ENCODE assay signal across 8 cellular contexts in genomic region chr15:74782596-74783071, GRCh38. TPM values are rescaled to one million over a fixed set of nuclear protein-coding genes. Genes with fewer than 3 reads are reported as not detected.
DNase-seq lines count a peak whose midpoint lies in the region; ATAC-seq, FAIRE-seq and TF ChIP-seq lines count a peak whose summit lies in the region.

No MANE protein-coding gene starts in this region.

- H4K20me1 ChIP-seq in keratinocyte (ENCODE audit: control insufficient read depth, extremely low read depth, insufficient read depth, low read length), result peaks cover 8% of the 10 kb centered on the region

- peak overlapping the region; percentile 94 for H3K9ac ChIP-seq in adipocyte (ENCODE audit: low read length)
- H3K9ac ChIP-seq in keratinocyte (ENCODE audit: control insufficient read depth, extremely low read depth, insufficient read depth, low read length), result peak overlapping the region; percentile 81

- H3K79me2 ChIP-seq in keratinocyte (ENCODE audit: control insufficient read depth, insufficient read depth, low read length), result peaks cover 52% of the 10 kb centered on the region

- H3K27ac ChIP-seq in keratinocyte (ENCODE audit: control insufficient read depth, insufficient read depth, low read length) (peak overlapping the region; percentile 55), temporal lobe (ENCODE audit: low read depth, low read length) (peak overlapping the region; percentile 37)

- H2AFZ ChIP-seq in keratinocyte (ENCODE audit: control insufficient read depth, low read length), result no peak overlapping the region

- H3K4me3 ChIP-seq in adipocyte (ENCODE audit: low read length), result peak overlapping the region; percentile 96
- peak overlapping the region; percentile 75 to 92 (median 79) for H3K4me3 ChIP-seq in keratinocyte (ENCODE audit: control insufficient read depth in 2 of 3, extremely low read depth in 1 of 3, insufficient read depth in 2 of 3, low read depth in 1 of 3, low read length in 3 of 3)

- ATAC-seq in HG03175 (IDR thresholded peaks at IDR 0.05; ENCODE audit: unreplicated experiment), result no peak
- no peak for ATAC-seq in HG03135 (IDR thresholded peaks at IDR 0.05; ENCODE audit: unreplicated experiment)

- peak overlapping the region; percentile 100 for H3K4me2 ChIP-seq in keratinocyte (ENCODE audit: control insufficient read depth, extremely low read depth, insufficient read depth, low read depth, low read length)

- H3K9me3 ChIP-seq in adipocyte (ENCODE audit: control insufficient read depth, low read length), result no peaks in the 10 kb centered on the region
- H3K9me3 ChIP-seq in keratinocyte (ENCODE audit: control insufficient read depth, low read depth, low read length), result no peaks in the 10 kb centered on the region

- peaks cover 39% of the 10 kb centered on the region for H3K4me1 ChIP-seq in adipocyte (ENCODE audit: control insufficient read depth, insufficient read depth, low read length)
- peaks cover 56% of the 10 kb centered on the region for H3K4me1 ChIP-seq in keratinocyte (ENCODE audit: control insufficient read depth, extremely low read depth, insufficient read depth, low read length)

- no peak for TF ChIP-seq CTCF in keratinocyte (optimal IDR thresholded peaks at IDR 0.05 in 1 of 3, IDR thresholded peaks at IDR 0.05 in 1 of 3, conservative IDR thresholded peaks at IDR 0.05 in 1 of 3; ENCODE audit: extremely low read depth in 1 of 3, insufficient read depth in 2 of 3, low read length in 3 of 3)

- peaks cover 11% of the 10 kb centered on the region for H3K9me1 ChIP-seq in keratinocyte (ENCODE audit: control insufficient read depth, extremely low read depth, insufficient read depth, low read length)

- dilution Hi-C loops in keratinocyte (cut with MboI; ENCODE audit: extremely low pct_ligation_motif_present, low sequenced_read_pairs), result no loop called here

- no peaks in the 10 kb centered on the region for H3K36me3 ChIP-seq in adipocyte (ENCODE audit: control insufficient read depth, insufficient read depth, low read length, severe bottlenecking)
- H3K36me3 ChIP-seq in keratinocyte (ENCODE audit: control insufficient read depth in 2 of 2, extremely low read depth in 1 of 2, insufficient read depth in 2 of 2, low read length in 2 of 2), result peaks cover 2 to 5% of the 10 kb centered on the region in 2 experiments

- peak; percentile 24 for DNase-seq in NCI-H748 (lab: John Stamatoyannopoulos, UW; ENCODE audit: unreplicated experiment)
- DNase-seq in NCI-H748 treated with DMSO at 0.1 percent for 48 hours (lab: John Stamatoyannopoulos, UW), result no peak
- peak; percentile 24 for DNase-seq in adipocyte (ENCODE audit: low read depth)
- no peak for DNase-seq in keratinocyte (ENCODE audit: low read depth, low spot score)
- no peak for DNase-seq in inferior parietal cortex (ENCODE audit: extremely low spot score)

- no peak for FAIRE-seq in keratinocyte (lab: Jason Lieb, UNC)

- no peaks in the 10 kb centered on the region for H3K27me3 ChIP-seq in adipocyte (replicated peaks; ENCODE audit: control insufficient read depth, insufficient read depth, low read length)
- H3K27me3 ChIP-seq in keratinocyte (ENCODE audit: control insufficient read depth, extremely low read depth, insufficient read depth, low read length), result no peaks in the 10 kb centered on the region

RNA-seq across cellular contexts. Expression of gene CSK, which starts 0.8 kb away (rescaled TPM):
- polyA plus RNA-seq in keratinocyte, result 14.9 to 41.5 TPM (median 17.2 TPM) in 3 replicates
- 16.8 TPM for polyA plus RNA-seq in keratinocyte (2011; ENCODE audit: low read depth)
- polyA plus RNA-seq in keratinocyte (2011; cell fraction: cytosol; rRNA removed), result 19.4 and 37.7 TPM in 2 replicates
- 40.0 and 50.1 TPM in 2 replicates for polyA plus RNA-seq in keratinocyte (2011; cell fraction: nucleus; rRNA removed)
- polyA plus RNA-seq in keratinocyte (2012; ENCODE audit: low replicate concordance), result 38.6 and 52.8 TPM in 2 replicates
- 22.1 to 111 TPM (median 39.2 TPM) in 3 replicates for polyA minus RNA-seq in keratinocyte
- 47.0 TPM for polyA minus RNA-seq in keratinocyte (2011; cell fraction: cytosol; rRNA and poly(A)+ RNA removed)
- polyA minus RNA-seq in keratinocyte (2011; cell fraction: nucleus; rRNA and poly(A)+ RNA removed), result 26.1 and 28.3 TPM in 2 replicates
- total RNA-seq in temporal lobe, result 25.8 TPM

RNA-seq across cellular contexts. Expression of gene LMAN1L, which starts 30.0 kb away (rescaled TPM):
- not detected in 3 replicates for polyA plus RNA-seq in keratinocyte
- polyA plus RNA-seq in keratinocyte (2011; ENCODE audit: low read depth), result not detected
- polyA plus RNA-seq in keratinocyte (2011; cell fraction: cytosol; rRNA removed), result not detected in 2 replicates
- polyA plus RNA-seq in keratinocyte (2011; cell fraction: nucleus; rRNA removed), result 0.05 and 0.22 TPM in 2 replicates
- not detected in 2 replicates for polyA plus RNA-seq in keratinocyte (2012; ENCODE audit: low replicate concordance)
- polyA minus RNA-seq in keratinocyte, result 0.36 to 0.38 TPM in 2 of 3 replicates, not detected in the other
- polyA minus RNA-seq in keratinocyte (2011; cell fraction: cytosol; rRNA and poly(A)+ RNA removed), result not detected
- polyA minus RNA-seq in keratinocyte (2011; cell fraction: nucleus; rRNA and poly(A)+ RNA removed), result 0.21 and 0.31 TPM in 2 replicates
- not detected for total RNA-seq in temporal lobe

RNA-seq across cellular contexts. Expression of gene CYP1A2, which starts 34.0 kb away (rescaled TPM):
- polyA plus RNA-seq in keratinocyte, result 0.04 to 0.09 TPM in 2 of 3 replicates, not detected in the other
- not detected for polyA plus RNA-seq in keratinocyte (2011; ENCODE audit: low read depth)
- 0.06 TPM in 1 of 2 replicates, not detected in the other for polyA plus RNA-seq in keratinocyte (2011; cell fraction: cytosol; rRNA removed)
- polyA plus RNA-seq in keratinocyte (2011; cell fraction: nucleus; rRNA removed), result 0.04 and 0.09 TPM in 2 replicates
- polyA plus RNA-seq in keratinocyte (2012; ENCODE audit: low replicate concordance), result not detected in 2 replicates
- polyA minus RNA-seq in keratinocyte, result not detected in 3 replicates
- polyA minus RNA-seq in keratinocyte (2011; cell fraction: cytosol; rRNA and poly(A)+ RNA removed), result not detected
- not detected in 2 replicates for polyA minus RNA-seq in keratinocyte (2011; cell fraction: nucleus; rRNA and poly(A)+ RNA removed)
- not detected for total RNA-seq in temporal lobe

RNA-seq across cellular contexts. Expression of gene CPLX3, which starts 43.8 kb away (rescaled TPM):
- polyA plus RNA-seq in keratinocyte, result 0.03 TPM in 1 of 3 replicates, not detected in the others
- polyA plus RNA-seq in keratinocyte (2011; ENCODE audit: low read depth), result not detected
- not detected in 2 replicates for polyA plus RNA-seq in keratinocyte (2011; cell fraction: cytosol; rRNA removed)
- 0.13 and 0.27 TPM in 2 replicates for polyA plus RNA-seq in keratinocyte (2011; cell fraction: nucleus; rRNA removed)
- polyA plus RNA-seq in keratinocyte (2012; ENCODE audit: low replicate concordance), result 0.18 TPM in 1 of 2 replicates, not detected in the other
- not detected in 3 replicates for polyA minus RNA-seq in keratinocyte
- polyA minus RNA-seq in keratinocyte (2011; cell fraction: cytosol; rRNA and poly(A)+ RNA removed), result not detected
- not detected in 2 replicates for polyA minus RNA-seq in keratinocyte (2011; cell fraction: nucleus; rRNA and poly(A)+ RNA removed)
- 0.49 TPM for total RNA-seq in temporal lobe

RNA-seq across cellular contexts. Expression of gene CYP1A1, which starts 57.3 kb away (rescaled TPM):
- 3.1 to 23.4 TPM (median 4.8 TPM) in 3 replicates for polyA plus RNA-seq in keratinocyte
- 4.3 TPM for polyA plus RNA-seq in keratinocyte (2011; ENCODE audit: low read depth)
- polyA plus RNA-seq in keratinocyte (2011; cell fraction: cytosol; rRNA removed), result 5.8 and 7.4 TPM in 2 replicates
- 19.8 and 26.2 TPM in 2 replicates for polyA plus RNA-seq in keratinocyte (2011; cell fraction: nucleus; rRNA removed)
- polyA plus RNA-seq in keratinocyte (2012; ENCODE audit: low replicate concordance), result 2.6 and 8.5 TPM in 2 replicates
- polyA minus RNA-seq in keratinocyte, result 3.5 to 18.4 TPM (median 10.9 TPM) in 3 replicates
- polyA minus RNA-seq in keratinocyte (2011; cell fraction: cytosol; rRNA and poly(A)+ RNA removed), result 8.1 TPM
- 10.4 and 11.4 TPM in 2 replicates for polyA minus RNA-seq in keratinocyte (2011; cell fraction: nucleus; rRNA and poly(A)+ RNA removed)
- 0.25 TPM for total RNA-seq in temporal lobe

Comparison
In these comparisons a context has a peak if more than half of its experiments do, and no peak if none do; other contexts are left out.
1. DNase-seq: peak in NCI-H748 (single experiment) and adipocyte (single experiment); none in NCI-H748 treated with DMSO at 0.1 percent for 48 hours (single experiment), keratinocyte (single experiment) and inferior parietal cortex (single experiment).